8 cellular contexts compared by ENCODE assay signal in genomic region chr21:28337319-28337718, GRCh38.
DNase-seq lines count a peak whose midpoint lies in the region; ATAC-seq, FAIRE-seq and TF ChIP-seq lines count a peak whose summit lies in the region.

No MANE protein-coding gene starts in this region.

- no peak overlapping the region for H3K4me3 ChIP-seq in aorta (ENCODE audit: low read length in 2 of 2)

- no peaks in the 10 kb centered on the region for H3K36me3 ChIP-seq in aorta (ENCODE audit: control insufficient read depth in 1 of 2, insufficient read depth in 2 of 2, low read length in 1 of 2)

- no peaks in the 10 kb centered on the region for H3K9me3 ChIP-seq in aorta (ENCODE audit: control insufficient read depth, low read length)

- peak; percentile 83 for FAIRE-seq in frontal cortex (lab: Jason Lieb, UNC)

- TF ChIP-seq CTCF in RWPE1 (conservative IDR thresholded peaks at IDR 0.05; ENCODE audit: low read depth) = peak; percentile 12; the same call in 1 of the 2 replicates

- no peaks in the 10 kb centered on the region for H3K4me1 ChIP-seq in aorta (ENCODE audit: control insufficient read depth in 1 of 2, insufficient read depth in 2 of 2, low read length in 2 of 2)

- intact Hi-C loops in posterior cingulate gyrus (cut with DNase I) = loop anchor here (1.0 to 5.0 kb wide), 4 partner anchors 285 to 1487 kb away; no protein-coding TSS in a partner anchor
- intact Hi-C loops in aorta (cut with DNase I) = loop anchor here in 1 of 2 donors (5.0 to 10.0 kb wide), 4 partner anchors 410 to 1485 kb away; no protein-coding TSS in a partner anchor

- no peaks in the 10 kb centered on the region for H3K27me3 ChIP-seq in aorta (ENCODE audit: control insufficient read depth in 1 of 2, insufficient read depth in 2 of 2, low read length in 1 of 2)

- POLR2A ChIA-PET in RWPE1 (lab: Yijun Ruan, JAX; ENCODE audit: low non-redundant PET) = no interaction called here

- CTCF ChIA-PET in RWPE1 (lab: Yijun Ruan, JAX) = interaction anchor here (0.6 to 1.3 kb wide), 3 partner anchors 408 to 525 kb away, joined by 3 to 6 read pairs (median 4); no protein-coding TSS in a partner anchor

- ATAC-seq in GM19463 (IDR thresholded peaks at IDR 0.05; ENCODE audit: unreplicated experiment) (no peak), aorta (ENCODE audit: low FRiP score) (no peak)

- DNase-seq in NCI-H1694 (lab: John Stamatoyannopoulos, UW) = peak; percentile 15
- DNase-seq in NCI-H1694 treated with DMSO at 0.1 percent for 48 hours (lab: John Stamatoyannopoulos, UW) = no peak
- peak; percentile 20 for DNase-seq in RWPE1 (ENCODE audit: low spot score)
- peak in 1 of 2 donors; percentile 4 for DNase-seq in frontal cortex (ENCODE audit: low spot score in 2 of 2)
- DNase-seq in substantia nigra (lab: John Stamatoyannopoulos, UW) = no peak
- no peak for DNase-seq in posterior cingulate gyrus
- no peak for DNase-seq in aorta

- H3K27ac ChIP-seq in RWPE1 (no peak overlapping the region), substantia nigra (ENCODE audit: low read depth, low read length, poor library complexity, severe bottlenecking) (peak overlapping the region; percentile 13), aorta (ENCODE audit: low read depth in 1 of 2, low read length in 2 of 2) (no peak overlapping the region)

Comparison
In these comparisons a context has a peak if more than half of its experiments do, and no peak if none do; other contexts are left out.
1. DNase-seq: peak in NCI-H1694 (single experiment) and RWPE1 (single experiment); none in NCI-H1694 treated with DMSO at 0.1 percent for 48 hours (single experiment), substantia nigra (0 of 49), posterior cingulate gyrus (0 of 10) and aorta (0 of 2).